ENCODE assay signal across 1 cellular context in the genomic region with DNA sequence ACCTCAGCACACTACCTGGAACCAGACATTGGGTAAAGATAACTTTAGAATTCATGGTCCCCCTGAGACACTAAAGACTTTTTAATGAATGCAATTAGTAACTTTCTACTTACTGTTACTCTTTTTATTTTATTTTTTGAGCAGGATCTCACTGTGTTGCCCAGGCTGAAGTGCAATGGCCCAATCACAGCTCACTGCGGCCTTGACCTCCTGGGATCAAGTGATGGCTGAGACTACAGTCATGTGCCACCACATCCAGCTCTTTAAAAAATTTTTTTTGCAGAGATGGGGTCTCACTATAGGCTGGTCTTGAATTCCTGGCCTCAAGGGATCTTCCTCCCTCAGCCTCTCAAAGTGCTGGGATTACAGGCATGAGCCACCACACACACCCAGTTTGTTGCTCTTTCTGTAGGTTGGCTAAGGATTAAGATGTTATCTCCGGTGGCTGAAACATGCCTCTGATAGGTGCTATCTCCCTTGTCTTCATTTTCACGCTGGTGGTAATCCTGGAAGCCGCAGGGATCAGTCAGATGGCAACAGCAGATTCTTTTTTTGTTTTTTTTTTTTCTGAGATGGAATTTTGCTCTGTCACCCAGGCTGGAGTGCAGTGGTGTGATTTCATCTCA.
TF ChIP-seq lines count a peak whose summit lies in the region.

No MANE protein-coding gene starts in this region.

TF ChIP-seq in WTC11, 78 proteins besides CTCF, POLR2A, EP300 and RAD21 (continued from another document):
- TF ChIP-seq, protein P1, sequence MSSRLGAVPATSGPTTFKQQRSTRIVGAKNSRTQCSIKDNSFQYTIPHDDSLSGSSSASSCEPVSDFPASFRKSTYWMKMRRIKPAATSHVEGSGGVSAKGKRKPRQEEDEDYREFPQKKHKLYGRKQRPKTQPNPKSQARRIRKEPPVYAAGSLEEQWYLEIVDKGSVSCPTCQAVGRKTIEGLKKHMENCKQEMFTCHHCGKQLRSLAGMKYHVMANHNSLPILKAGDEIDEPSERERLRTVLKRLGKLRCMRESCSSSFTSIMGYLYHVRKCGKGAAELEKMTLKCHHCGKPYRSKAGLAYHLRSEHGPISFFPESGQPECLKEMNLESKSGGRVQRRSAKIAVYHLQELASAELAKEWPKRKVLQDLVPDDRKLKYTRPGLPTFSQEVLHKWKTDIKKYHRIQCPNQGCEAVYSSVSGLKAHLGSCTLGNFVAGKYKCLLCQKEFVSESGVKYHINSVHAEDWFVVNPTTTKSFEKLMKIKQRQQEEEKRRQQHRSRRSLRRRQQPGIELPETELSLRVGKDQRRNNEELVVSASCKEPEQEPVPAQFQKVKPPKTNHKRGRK (CRISPR knock-in tag; IDR thresholded peaks at IDR 0.05; ENCODE audit: borderline replicate concordance): no peak
